In genomic region chr12:46814143-46814542, GRCh38 we compare ENCODE assay signal across 1 cellular context.
TF ChIP-seq lines count a peak whose summit lies in the region.

No MANE protein-coding gene starts in this region.

TF ChIP-seq in HepG2, 621 proteins besides CTCF, POLR2A, EP300 and RAD21 (continued from another document and continues in another):
- TF ChIP-seq HMGXB4 (CRISPR knock-in tag; IDR thresholded peaks at IDR 0.05; ENCODE audit: borderline replicate concordance in 1 of 2, low read depth in 1 of 2) (no peak), RFXANK (CRISPR knock-in tag; IDR thresholded peaks at IDR 0.05) (no peak), HOXA9 (CRISPR knock-in tag; IDR thresholded peaks at IDR 0.05; ENCODE audit: borderline replicate concordance) (no peak), THRA (CRISPR knock-in tag; IDR thresholded peaks at IDR 0.05; ENCODE audit: borderline replicate concordance) (peak; percentile 61; the same call in 1 of the 2 replicates), MIER3 (CRISPR knock-in tag; IDR thresholded peaks at IDR 0.05; ENCODE audit: borderline replicate concordance) (peak; percentile 35; the same call in 1 of the 2 replicates), SNAPC4 (CRISPR knock-in tag; IDR thresholded peaks at IDR 0.05) (no peak), SAP130 (CRISPR knock-in tag; IDR thresholded peaks at IDR 0.05; ENCODE audit: low read depth) (peak; percentile 77), ZSCAN21 (CRISPR knock-in tag; IDR thresholded peaks at IDR 0.05; ENCODE audit: borderline replicate concordance) (no peak), HHEX (CRISPR knock-in tag; IDR thresholded peaks at IDR 0.05) (peak; percentile 91), EZH2 (conservative IDR thresholded peaks at IDR 0.05; ENCODE audit: low read depth, low read length) (no peak), ZNF766 (CRISPR knock-in tag; IDR thresholded peaks at IDR 0.05; ENCODE audit: borderline replicate concordance) (no peak), ATRX (CRISPR knock-in tag; IDR thresholded peaks at IDR 0.05; ENCODE audit: borderline replicate concordance) (no peak), ZNF143 (CRISPR knock-in tag; IDR thresholded peaks at IDR 0.05) (no peak), LCORL (IDR thresholded peaks at IDR 0.05) (no peak), LCORL (CRISPR knock-in tag; IDR thresholded peaks at IDR 0.05) (peak; percentile 89), ZNF704 (CRISPR knock-in tag; IDR thresholded peaks at IDR 0.05; ENCODE audit: borderline replicate concordance) (no peak), SIN3B (IDR thresholded peaks at IDR 0.05; ENCODE audit: low read length) (no peak), ARNT2 (CRISPR knock-in tag; IDR thresholded peaks at IDR 0.05; ENCODE audit: low read depth) (no peak), SIX1 (CRISPR knock-in tag; IDR thresholded peaks at IDR 0.05; ENCODE audit: borderline replicate concordance) (peak; percentile 40; the same call in 1 of the 2 replicates), FOXK1 (CRISPR knock-in tag; IDR thresholded peaks at IDR 0.05; ENCODE audit: borderline replicate concordance, low read depth) (peak; percentile 84), SRSF9 (IDR thresholded peaks at IDR 0.05; ENCODE audit: borderline replicate concordance, insufficient read depth, low read depth, low read length, poor library complexity, severe bottlenecking) (no peak), HES4 (CRISPR knock-in tag; IDR thresholded peaks at IDR 0.05; ENCODE audit: borderline replicate concordance) (no peak), HCFC1 (IDR thresholded peaks at IDR 0.05; ENCODE audit: low read depth, low read length) (no peak), MTERF4 (CRISPR knock-in tag; IDR thresholded peaks at IDR 0.05) (no peak), THAP7 (CRISPR knock-in tag; IDR thresholded peaks at IDR 0.05) (no peak), MYPOP (CRISPR knock-in tag; IDR thresholded peaks at IDR 0.05) (no peak), ZNF296 (CRISPR knock-in tag; conservative IDR thresholded peaks at IDR 0.05) (no peak), ZNF772 (CRISPR knock-in tag; IDR thresholded peaks at IDR 0.05) (peak; percentile 41; the same call in 1 of the 2 replicates), HNRNPUL1 (IDR thresholded peaks at IDR 0.05; ENCODE audit: low read depth, low read length) (no peak), TCF7 (IDR thresholded peaks at IDR 0.05; ENCODE audit: low read depth) (peak; percentile 80), ZKSCAN5 (CRISPR knock-in tag; IDR thresholded peaks at IDR 0.05) (no peak), ZFP91 (CRISPR knock-in tag; IDR thresholded peaks at IDR 0.05; ENCODE audit: borderline replicate concordance) (no peak), CEBPB (IDR thresholded peaks at IDR 0.05; ENCODE audit: borderline replicate concordance, low read depth, low read length) (peak; percentile 32; the same call in 1 of the 2 replicates), CHD4 (IDR thresholded peaks at IDR 0.05; ENCODE audit: borderline replicate concordance, low read length) (no peak), ZNF292 (CRISPR knock-in tag; IDR thresholded peaks at IDR 0.05; ENCODE audit: borderline replicate concordance, low read depth) (peak; percentile 66; the same call in 1 of the 2 replicates), NONO (IDR thresholded peaks at IDR 0.05) (no peak), NONO (CRISPR knock-in tag; conservative IDR thresholded peaks at IDR 0.05) (peak; percentile 52; the same call in 1 of the 2 replicates), TGIF2 (CRISPR knock-in tag; IDR thresholded peaks at IDR 0.05) (no peak; the same call in 1 of the 2 replicates), POLR2AphosphoS5 (IDR thresholded peaks at IDR 0.05; ENCODE audit: low read depth, low read length) (no peak), PRDM15 (CRISPR knock-in tag; IDR thresholded peaks at IDR 0.05) (no peak), ZNF10 (CRISPR knock-in tag; IDR thresholded peaks at IDR 0.05; ENCODE audit: borderline replicate concordance, low read depth) (no peak), GLI4 (CRISPR knock-in tag; IDR thresholded peaks at IDR 0.05; ENCODE audit: borderline replicate concordance) (no peak), ZFP1 (CRISPR knock-in tag; IDR thresholded peaks at IDR 0.05) (no peak), ZNF350 (CRISPR knock-in tag; IDR thresholded peaks at IDR 0.05; ENCODE audit: borderline replicate concordance, low read depth) (no peak), ZNF598 (CRISPR knock-in tag; IDR thresholded peaks at IDR 0.05; ENCODE audit: borderline replicate concordance) (no peak), MTA1 (CRISPR knock-in tag; IDR thresholded peaks at IDR 0.05; ENCODE audit: borderline replicate concordance) (no peak), ZNF101 (CRISPR knock-in tag; IDR thresholded peaks at IDR 0.05; ENCODE audit: borderline replicate concordance, low read depth) (no peak)
